8 cellular contexts compared by ENCODE assay signal in the genomic region with DNA sequence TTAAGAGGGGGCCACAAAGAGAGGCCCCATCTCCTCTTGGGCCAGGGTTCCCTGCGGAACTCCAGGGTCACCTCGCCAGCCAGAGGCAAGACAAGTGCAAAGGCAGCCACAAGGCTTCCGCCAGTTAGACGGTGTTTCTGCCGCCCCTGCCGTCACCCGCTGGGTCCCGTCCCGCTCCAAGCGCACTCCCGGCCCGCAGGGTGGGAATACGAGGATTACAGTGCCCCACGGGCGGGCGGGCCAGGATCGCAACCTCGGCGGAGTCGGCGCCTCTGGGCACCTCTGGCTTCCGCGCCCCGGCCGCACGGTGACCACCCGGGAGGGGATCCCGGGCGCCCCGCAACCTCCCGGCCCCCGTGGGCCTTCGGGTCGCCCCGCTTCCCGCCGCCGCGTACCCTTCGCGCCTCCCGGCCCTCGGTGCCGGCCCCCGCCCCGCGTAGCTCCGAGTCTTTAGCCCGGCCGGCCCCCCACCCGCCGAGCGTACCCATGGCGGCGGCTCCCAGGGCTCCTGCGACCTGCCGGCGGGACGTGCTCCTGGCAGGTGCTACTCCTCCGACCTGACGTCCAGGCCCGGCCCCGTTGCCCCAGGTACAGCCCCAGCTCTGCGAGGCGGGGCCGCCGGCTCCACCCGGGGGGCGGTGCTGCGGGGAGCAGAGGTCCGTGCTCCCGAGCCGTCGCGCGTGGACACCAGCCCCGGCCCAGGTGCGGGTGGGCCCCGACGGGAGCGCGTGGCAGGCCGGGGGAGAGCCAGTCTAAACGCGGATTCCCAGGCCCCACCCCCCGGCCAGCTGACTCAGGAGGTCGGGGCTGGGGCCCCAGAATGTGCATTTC. TPM values are rescaled to one million over a fixed set of nuclear protein-coding genes. Genes with fewer than 3 reads are reported as not detected.
A peak's percentile ranks its signal among the peaks of the same experiment; 100 is the strongest.
DNase-seq lines count a peak whose midpoint lies in the region; ATAC-seq and TF ChIP-seq lines count a peak whose summit lies in the region.
"Had no signal": no experiment of that assay in that cellular context is flagged by ENCODE, and none has a peak within 500 bp of the region (broad histone marks: within the 10 kb centered on the region; RNA-seq: fewer than 3 reads in every experiment).

Gene SLC15A1, minus strand, starts transcription at position 562 of the 831 bp plus-strand sequence. Its CDS starts 74 bp downstream, at position 488.

- peak within 1 kb of the TSS; percentile 47 to 83 (median 71) for H3K4me3 Mint-ChIP-seq in brain
- H3K4me3 Mint-ChIP-seq: activated B cell treated with CpG ODN at 0.5 μM for 24 hours had no signal

- H3K36me3 Mint-ChIP-seq in brain, result peaks cover 8% of the 10 kb centered on the region

- no peaks in the 10 kb centered on the region for H3K4me1 Mint-ChIP-seq in brain
- H3K4me1 Mint-ChIP-seq: activated B cell treated with CpG ODN at 0.5 μM for 24 hours had no signal

- ATAC-seq in left lobe of liver (peak; percentile 84), GM21737 (IDR thresholded peaks at IDR 0.05; ENCODE audit: unreplicated experiment) (no peak), GM19351 (IDR thresholded peaks at IDR 0.05; ENCODE audit: unreplicated experiment) (no peak)
- peak; percentile 19 for ATAC-seq in stimulated activated naive CD8-positive, alpha-beta T cell treated with anti-CD3 and anti-CD28 coated beads, Interleukin-15, Interleukin-2, amounts not matched to agents 100 U/mL and 50 U/mL, for 24 hours

- H3K27ac Mint-ChIP-seq in brain, result no peak within 1 kb of the TSS
- H3K27ac Mint-ChIP-seq: activated B cell treated with CpG ODN at 0.5 μM for 24 hours had no signal

- TF ChIP-seq CTCF in brain (conservative IDR thresholded peaks at IDR 0.05), result no peak

- DNase-seq in left lobe of liver (ENCODE audit: low spot score) (peak; percentile 79), hypothalamus (lab: John Stamatoyannopoulos, UW) (no peak)
- DNase-seq in stimulated activated naive CD8-positive, alpha-beta T cell treated with anti-CD3 and anti-CD28 coated beads, Interleukin-15, Interleukin-2, amounts not matched to agents 100 U/mL and 50 U/mL, for 24 hours, result no peak
- DNase-seq: activated B cell treated with CpG ODN at 0.5 μM for 24 hours had no signal

- H3K9me3 Mint-ChIP-seq in brain, result peaks cover 16 to 31% (median 27%) of the 10 kb centered on the region in 5 experiments

- TF ChIP-seq RAD21 in Ishikawa (IDR thresholded peaks at IDR 0.05; ENCODE audit: low read depth), result no peak

- no peak for TF ChIP-seq EP300 in Ishikawa (IDR thresholded peaks at IDR 0.05; ENCODE audit: borderline replicate concordance)

- peaks cover 59% of the 10 kb centered on the region for H3K27me3 Mint-ChIP-seq in brain

TF ChIP-seq in Ishikawa, 13 proteins besides CTCF, POLR2A, EP300 and RAD21:
- no peak for TF ChIP-seq EGR1 (IDR thresholded peaks at IDR 0.05)
- TF ChIP-seq ZBTB7A (IDR thresholded peaks at IDR 0.05; ENCODE audit: low read depth), result peak; percentile 17; the same call in 1 of the 2 replicates
- TF ChIP-seq, protein P1, sequence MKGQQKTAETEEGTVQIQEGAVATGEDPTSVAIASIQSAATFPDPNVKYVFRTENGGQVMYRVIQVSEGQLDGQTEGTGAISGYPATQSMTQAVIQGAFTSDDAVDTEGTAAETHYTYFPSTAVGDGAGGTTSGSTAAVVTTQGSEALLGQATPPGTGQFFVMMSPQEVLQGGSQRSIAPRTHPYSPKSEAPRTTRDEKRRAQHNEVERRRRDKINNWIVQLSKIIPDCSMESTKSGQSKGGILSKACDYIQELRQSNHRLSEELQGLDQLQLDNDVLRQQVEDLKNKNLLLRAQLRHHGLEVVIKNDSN (IDR thresholded peaks at IDR 0.05), result no peak
- TF ChIP-seq, protein P2, sequence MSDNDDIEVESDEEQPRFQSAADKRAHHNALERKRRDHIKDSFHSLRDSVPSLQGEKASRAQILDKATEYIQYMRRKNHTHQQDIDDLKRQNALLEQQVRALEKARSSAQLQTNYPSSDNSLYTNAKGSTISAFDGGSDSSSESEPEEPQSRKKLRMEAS (IDR thresholded peaks at IDR 0.05), result peak; percentile 40
- TF ChIP-seq CREB1 (IDR thresholded peaks at IDR 0.05; ENCODE audit: low read depth), result no peak
- TF ChIP-seq TAF1 (IDR thresholded peaks at IDR 0.05; ENCODE audit: low read depth), result 0 out of 2 replicates have a peak, but pooled peaks have one; percentile 42
- no peak for TF ChIP-seq CEBPB (IDR thresholded peaks at IDR 0.05)
- TF ChIP-seq TCF12 (IDR thresholded peaks at IDR 0.05; ENCODE audit: low read depth), result no peak; the same call in 1 of the 2 replicates
- 0 out of 2 replicates have a peak, but pooled peaks have one; percentile 36 for TF ChIP-seq YY1 (IDR thresholded peaks at IDR 0.05; ENCODE audit: low read depth)
- TF ChIP-seq FOXM1 (IDR thresholded peaks at IDR 0.05; ENCODE audit: borderline replicate concordance, low read depth), result no peak
- no peak for TF ChIP-seq TEAD4 (IDR thresholded peaks at IDR 0.05)
- no peak for TF ChIP-seq NFIC (IDR thresholded peaks at IDR 0.05)

RNA-seq across cellular contexts. Expression of gene SLC15A1, which starts in this region (rescaled TPM):
- polyA plus RNA-seq in brain (ENCODE audit: insufficient read depth, low read depth, low replicate concordance), result not detected
- total RNA-seq in left lobe of liver, result 26.9 TPM
- total RNA-seq: activated B cell treated with CpG ODN at 0.5 μM for 24 hours had no signal

Comparison
In these comparisons a context has a peak if more than half of its experiments do, and no peak if none do; other contexts are left out.
1. ATAC-seq: peak in left lobe of liver (single experiment) and stimulated activated naive CD8-positive, alpha-beta T cell treated with anti-CD3 and anti-CD28 coated beads, Interleukin-15, Interleukin-2, amounts not matched to agents 100 U/mL and 50 U/mL, for 24 hours (single experiment); none in GM21737 (single experiment) and GM19351 (single experiment).